ENCODE assay signal across 17 cellular contexts in genomic region chr15:95604634-95605036, GRCh38.
DNase-seq lines count a peak whose midpoint lies in the region; ATAC-seq, FAIRE-seq and TF ChIP-seq lines count a peak whose summit lies in the region.
"Had no signal": no experiment of that assay in that cellular context is flagged by ENCODE, and none has a peak within 500 bp of the region (broad histone marks: within the 10 kb centered on the region; RNA-seq: fewer than 3 reads in every experiment).

No MANE protein-coding gene starts in this region.

- H2BK20ac ChIP-seq in IMR-90 (ENCODE audit: low read depth, low read length), result no peak overlapping the region

- H3K4me3 Mint-ChIP-seq in WTC11, result no peak overlapping the region
- H3K4me3 Mint-ChIP-seq: stimulated activated naive B cell treated with anti-CD40 and anti-IgM and Interleukin-4, amounts not matched to agents 10 μg/mL and 1 μg/mL and 100 μg/mL, for 72 hours had no signal

- H3K27ac ChIP-seq in IMR-90 (ENCODE audit: insufficient read depth, low read length), result no peak overlapping the region
- peak overlapping the region; percentile 50 for H3K27ac ChIP-seq in endothelial cell of umbilical vein (ENCODE audit: insufficient read depth, low read depth, low read length)
- H3K27ac ChIP-seq in left lung, result no peak overlapping the region
- H3K27ac ChIP-seq: BLaER1, WERI-Rb-1 had no signal

- no peak overlapping the region for H3K56ac ChIP-seq in IMR-90 (ENCODE audit: extremely low read depth, insufficient read depth, low read length)

- peaks cover 3% of the 10 kb centered on the region; the same call in 1 of the 2 replicates for H3K9me1 ChIP-seq in IMR-90 (ENCODE audit: insufficient read depth, low read length)
- H3K9me1 ChIP-seq in endothelial cell of umbilical vein (replicated peaks; ENCODE audit: control insufficient read depth, extremely low read depth, insufficient read depth, low read length), result no peaks in the 10 kb centered on the region

- H3K9ac ChIP-seq in IMR-90 (ENCODE audit: low read depth, low read length) (no peak overlapping the region), endothelial cell of umbilical vein (replicated peaks; ENCODE audit: extremely low read depth, insufficient read depth, low read length) (no peak overlapping the region)
- H3K9ac ChIP-seq: BLaER1 had no signal

- H4K91ac ChIP-seq in IMR-90 (ENCODE audit: insufficient read depth, low read depth, low read length), result no peak overlapping the region

- H3K18ac ChIP-seq in IMR-90 (ENCODE audit: low read depth, low read length), result no peak overlapping the region

- H3K23ac ChIP-seq in IMR-90 (ENCODE audit: low read depth, low read length), result no peak overlapping the region

- POLR2A ChIA-PET in AG04449 (lab: Yijun Ruan, JAX), result no interaction called here
- POLR2A ChIA-PET in IMR-90 (lab: Charles Lee; ENCODE audit: unreplicated experiment), result no interaction called here
- POLR2A ChIA-PET in endothelial cell of umbilical vein (lab: Charles Lee), result no interaction called here
- POLR2A ChIA-PET in WTC11 (lab: Charles Lee), result no interaction called here

- H3K4me1 ChIP-seq in IMR-90 (ENCODE audit: control insufficient read depth, insufficient read depth, low read length), result peaks cover 4% of the 10 kb centered on the region; the same call in 1 of the 2 replicates
- peaks cover 33% of the 10 kb centered on the region for H3K4me1 ChIP-seq in endothelial cell of umbilical vein (ENCODE audit: control insufficient read depth, extremely low read depth, insufficient read depth, low read length)
- H3K4me1 ChIP-seq in left lung, result peaks cover 0 to 5% of the 10 kb centered on the region in 2 donors
- H3K4me1 ChIP-seq: breast epithelium, HAP-1 had no signal

- no peak overlapping the region for H2BK120ac ChIP-seq in IMR-90 (ENCODE audit: low read depth, low read length)

- FAIRE-seq in endothelial cell of umbilical vein (lab: Jason Lieb, UNC), result no peak

- H3K36me3 Mint-ChIP-seq in WTC11, result no peaks in the 10 kb centered on the region; the same call in 1 of the 2 replicates
- H3K36me3 Mint-ChIP-seq: stimulated activated naive B cell treated with anti-CD40 and anti-IgM and Interleukin-4, amounts not matched to agents 10 μg/mL and 1 μg/mL and 100 μg/mL, for 72 hours had no signal

- H4K8ac ChIP-seq in IMR-90 (ENCODE audit: low read depth in 2 of 2, low read length in 2 of 2), result no peak overlapping the region

- H4K20me1 ChIP-seq in IMR-90 (ENCODE audit: insufficient read depth, low read length), result no peaks in the 10 kb centered on the region
- H4K20me1 ChIP-seq in endothelial cell of umbilical vein (replicated peaks; ENCODE audit: control insufficient read depth, extremely low read depth, insufficient read depth, low read length), result no peaks in the 10 kb centered on the region
- H4K20me1 ChIP-seq: BLaER1 had no signal

- H3K27me3 Mint-ChIP-seq in WTC11 (ENCODE audit: low read depth), result no peaks in the 10 kb centered on the region
- H3K27me3 Mint-ChIP-seq: stimulated activated naive B cell treated with anti-CD40 and anti-IgM and Interleukin-4, amounts not matched to agents 10 μg/mL and 1 μg/mL and 100 μg/mL, for 72 hours had no signal

- no peak overlapping the region for H2AK5ac ChIP-seq in IMR-90 (ENCODE audit: low read depth, low read length)

- TF ChIP-seq CTCF in AG04449 (IDR thresholded peaks at IDR 0.05; ENCODE audit: insufficient read depth, low read length, missing control alignments), result no peak
- no peak for TF ChIP-seq CTCF in IMR-90 (conservative IDR thresholded peaks at IDR 0.05; ENCODE audit: low read depth, low read length)
- no peak for TF ChIP-seq CTCF in endothelial cell of umbilical vein (IDR thresholded peaks at IDR 0.05; ENCODE audit: extremely low read depth in 1 of 2, insufficient read depth in 1 of 2, low read depth in 1 of 2, low read length in 2 of 2)
- no peak for TF ChIP-seq CTCF in left lung (IDR thresholded peaks at IDR 0.05)
- TF ChIP-seq CTCF in WTC11 (IDR thresholded peaks at IDR 0.05), result no peak
- TF ChIP-seq CTCF in GM10266 (IDR thresholded peaks at IDR 0.05; ENCODE audit: control insufficient read depth, insufficient read depth, low read depth, missing control alignments), result no peak

- H3K4me3 ChIP-seq in AG04449 (ENCODE audit: low read depth, low read length) (no peak overlapping the region), IMR-90 (ENCODE audit: insufficient read depth, low read depth, low read length) (no peak overlapping the region), endothelial cell of umbilical vein (replicated peaks in 1 of 3; ENCODE audit: insufficient read depth in 1 of 3, low read depth in 1 of 3, low read length in 3 of 3) (no peak overlapping the region), left lung (no peak overlapping the region)
- H3K4me3 ChIP-seq: BLaER1, breast epithelium, HAP-1 had no signal

- no peaks in the 10 kb centered on the region for H3K27me3 ChIP-seq in IMR-90 (ENCODE audit: control insufficient read depth, insufficient read depth, low read length)
- no peaks in the 10 kb centered on the region for H3K27me3 ChIP-seq in endothelial cell of umbilical vein (ENCODE audit: control insufficient read depth in 2 of 2, insufficient read depth in 2 of 2, low read length in 2 of 2)
- H3K27me3 ChIP-seq in left lung, result no peaks in the 10 kb centered on the region
- H3K27me3 ChIP-seq: BLaER1, breast epithelium had no signal

- H2BK5ac ChIP-seq in IMR-90 (ENCODE audit: low read depth, low read length, poor library complexity, severe bottlenecking), result no peak overlapping the region

- no peaks in the 10 kb centered on the region for H3K79me1 ChIP-seq in IMR-90 (ENCODE audit: low read depth in 1 of 2, low read length in 2 of 2)

- peak; percentile 69 for DNase-seq in AG04449 (ENCODE audit: low read depth, low spot score)
- DNase-seq in IMR-90, result peak; percentile 94
- peak; percentile 95 for DNase-seq in endothelial cell of umbilical vein (ENCODE audit: low read depth, low spot score)
- no peak for DNase-seq in left lung
- DNase-seq in WTC11 (ENCODE audit: low spot score), result no peak
- no peak for DNase-seq in activated CD4-positive, alpha-beta T cell treated with anti-CD3 and anti-CD28 coated beads for 4 hours
- DNase-seq in GM10266 (ENCODE audit: extremely low spot score), result no peak
- no peak for DNase-seq in NCI-H82 treated with DMSO at 0.1 percent for 48 hours (lab: John Stamatoyannopoulos, UW; ENCODE audit: unreplicated experiment)
- DNase-seq: activated T-cell treated with anti-CD3 and anti-CD28 coated beads, Interleukin-2, amount 50 U/mL, for 1 hour; head of caudate nucleus; NCI-H2227 treated with DMSO at 0.1 percent for 48 hours; SHP77; stimulated activated naive B cell treated with anti-CD40 and anti-IgM and Interleukin-4, amounts not matched to agents 10 μg/mL and 1 μg/mL and 100 μg/mL, for 72 hours; WERI-Rb-1 had no signal

- WGBS in IMR-90 (ENCODE audit: extremely low coverage in 2 of 2, insufficient read length in 1 of 2), 2 experiments, result no CpG with 5 or more reads among the region's 1 CpG

- CTCF ChIA-PET in AG04449 (lab: Yijun Ruan, JAX), result no interaction called here
- CTCF ChIA-PET in IMR-90 (lab: Yijun Ruan, JAX), result no interaction called here
- CTCF ChIA-PET in endothelial cell of umbilical vein (lab: Charles Lee), result interaction anchor here (1.4 kb wide), 1 partner anchor 14 kb away, joined by 4 read pairs; no protein-coding TSS in a partner anchor
- CTCF ChIA-PET in WTC11 (lab: Charles Lee), result no interaction called here

- H2AFZ ChIP-seq in IMR-90 (replicated peaks; ENCODE audit: low read length, poor library complexity), result no peak overlapping the region
- H2AFZ ChIP-seq in endothelial cell of umbilical vein (ENCODE audit: low read depth, low read length), result no peak overlapping the region

- H3K36me3 ChIP-seq in IMR-90 (ENCODE audit: control insufficient read depth, insufficient read depth, low read length), result no peaks in the 10 kb centered on the region
- H3K36me3 ChIP-seq in endothelial cell of umbilical vein (ENCODE audit: control insufficient read depth in 2 of 2, extremely low read depth in 1 of 2, insufficient read depth in 2 of 2, low read length in 2 of 2), result no peaks in the 10 kb centered on the region
- no peaks in the 10 kb centered on the region for H3K36me3 ChIP-seq in left lung
- H3K36me3 ChIP-seq: BLaER1, breast epithelium, HAP-1, WERI-Rb-1 had no signal

- in situ Hi-C loops in IMR-90 (cut with MboI; ENCODE audit: low sequenced_read_pairs), result no loop called here

- no peak overlapping the region for H3K14ac ChIP-seq in IMR-90 (replicated peaks; ENCODE audit: low read depth, low read length)

- dilution Hi-C loops in IMR-90 (cut with HindIII; ENCODE audit: low sequenced_read_pairs, unreplicated experiment), result no loop called here
- dilution Hi-C loops in endothelial cell of umbilical vein (cut with MboI; ENCODE audit: extremely low pct_ligation_motif_present, low sequenced_read_pairs), result no loop called here

- no peak overlapping the region for H3K4ac ChIP-seq in IMR-90 (ENCODE audit: low read depth, low read length)

- BruUV-seq in IMR-90 (replicated peaks; lab: Mats Ljungman, UMichigan), result no TSS peak
- no TSS peak for BruUV-seq in endothelial cell of umbilical vein (replicated peaks; lab: Mats Ljungman, UMichigan)

- no peak overlapping the region for H4K5ac ChIP-seq in IMR-90 (ENCODE audit: low read depth, low read length)

- H3K9me3 ChIP-seq in IMR-90 (ENCODE audit: control insufficient read depth, insufficient read depth, low read length) (peaks cover 3% of the 10 kb centered on the region; the same call in 1 of the 2 replicates), endothelial cell of umbilical vein (replicated peaks; ENCODE audit: control insufficient read depth, insufficient read depth, low read length) (no peaks in the 10 kb centered on the region), left lung (no peaks in the 10 kb centered on the region)
- H3K9me3 ChIP-seq: BLaER1, breast epithelium, HAP-1 had no signal

- H2AK9ac ChIP-seq in IMR-90 (replicated peaks; ENCODE audit: low read depth, low read length, poor library complexity), result no peak overlapping the region

- ATAC-seq in IMR-90 (ENCODE audit: low read depth) (peak; percentile 57), left lung (peak; percentile 38), WTC11 (no peak)
- ATAC-seq: stimulated activated naive B cell treated with anti-CD40 and anti-IgM and Interleukin-4, amounts not matched to agents 10 μg/mL and 1 μg/mL and 100 μg/mL, for 72 hours had no signal

- H3K27ac Mint-ChIP-seq in WTC11, result no peak overlapping the region
- H3K27ac Mint-ChIP-seq: stimulated activated naive B cell treated with anti-CD40 and anti-IgM and Interleukin-4, amounts not matched to agents 10 μg/mL and 1 μg/mL and 100 μg/mL, for 72 hours had no signal

- H3K9me3 Mint-ChIP-seq in WTC11, result peaks cover 16% of the 10 kb centered on the region

- intact Hi-C loops in IMR-90 (cut with micrococcal nuclease), result no loop called here
- intact Hi-C loops in endothelial cell of umbilical vein (cut with micrococcal nuclease), result loop anchor here (2.0 to 5.0 kb wide), 4 partner anchors 78 to 723 kb away; no protein-coding TSS in a partner anchor
- intact Hi-C loops in left lung (cut with DNase I), result no loop called here

- TF ChIP-seq POLR2A in IMR-90 (IDR thresholded peaks at IDR 0.05; ENCODE audit: low read depth, low read length), result no peak
- TF ChIP-seq POLR2A in endothelial cell of umbilical vein (IDR thresholded peaks at IDR 0.05; ENCODE audit: low read depth, low read length), result no peak

- peaks cover 6% of the 10 kb centered on the region for H3K4me1 Mint-ChIP-seq in WTC11
- H3K4me1 Mint-ChIP-seq: stimulated activated naive B cell treated with anti-CD40 and anti-IgM and Interleukin-4, amounts not matched to agents 10 μg/mL and 1 μg/mL and 100 μg/mL, for 72 hours had no signal

- H3K4me2 ChIP-seq in IMR-90 (ENCODE audit: low read depth, low read length) (no peak overlapping the region), endothelial cell of umbilical vein (ENCODE audit: insufficient read depth, low read length) (peak overlapping the region; percentile 67)

- no peak for TF ChIP-seq RAD21 in IMR-90 (IDR thresholded peaks at IDR 0.05; ENCODE audit: low read length)

- no peaks in the 10 kb centered on the region for H3K79me2 ChIP-seq in endothelial cell of umbilical vein (ENCODE audit: control insufficient read depth, insufficient read depth, low read length)

- H2BK15ac ChIP-seq in IMR-90 (ENCODE audit: low read depth, low read length), result no peak overlapping the region

Comparison
In these comparisons a context has a peak if more than half of its experiments do, and no peak if none do; other contexts are left out.
1. DNase-seq: peak in AG04449 (single experiment), IMR-90 (single experiment) and endothelial cell of umbilical vein (single experiment); none in left lung (0 of 2), WTC11 (single experiment), activated CD4-positive, alpha-beta T cell treated with anti-CD3 and anti-CD28 coated beads for 4 hours (0 of 2), GM10266 (single experiment) and NCI-H82 treated with DMSO at 0.1 percent for 48 hours (single experiment).